9 cellular contexts compared by ENCODE assay signal in genomic region chr6:150813319-150813992, GRCh38. TPM values are rescaled to one million over a fixed set of nuclear protein-coding genes. Genes with fewer than 3 reads are reported as not detected.
A peak's percentile ranks its signal among the peaks of the same experiment; 100 is the strongest.
DNase-seq lines count a peak whose midpoint lies in the region; ATAC-seq and TF ChIP-seq lines count a peak whose summit lies in the region.
"Had no signal": no experiment of that assay in that cellular context is flagged by ENCODE, and none has a peak within 500 bp of the region (broad histone marks: within the 10 kb centered on the region; RNA-seq: fewer than 3 reads in every experiment).

No MANE protein-coding gene starts in this region.

- intact Hi-C loops in testis (cut with DNase I; ENCODE audit: low total_unique reads) = loop anchor here (5.0 kb wide), 1 partner anchor 396 kb away; no protein-coding TSS in a partner anchor

- H3K9me3 ChIP-seq in RWPE2 (ENCODE audit: severe bottlenecking) = no peaks in the 10 kb centered on the region
- no peaks in the 10 kb centered on the region for H3K9me3 ChIP-seq in testis

- no peak for TF ChIP-seq POLR2A in testis (IDR thresholded peaks at IDR 0.05)

- H3K36me3 ChIP-seq in RWPE2 (ENCODE audit: low read depth) (no peaks in the 10 kb centered on the region), testis (ENCODE audit: low read depth, missing control alignments) (no peaks in the 10 kb centered on the region)

- no peak overlapping the region for H3K4me3 ChIP-seq in RWPE2 (ENCODE audit: severe bottlenecking)
- no peak overlapping the region for H3K4me3 ChIP-seq in testis
- H3K4me3 ChIP-seq: SK-N-MC had no signal

- TF ChIP-seq CTCF in RWPE2 (IDR thresholded peaks at IDR 0.05; ENCODE audit: poor library complexity, severe bottlenecking) (no peak), testis (IDR thresholded peaks at IDR 0.05) (no peak)

- WGBS in testis, 2 donors = 48 to 68% methylated on average over 9 of the region's 9 CpGs

- H3K4me1 ChIP-seq in RWPE2 (ENCODE audit: insufficient read depth, poor library complexity, severe bottlenecking) (peaks cover 18% of the 10 kb centered on the region), testis (peaks cover 9% of the 10 kb centered on the region)

- H3K27ac ChIP-seq in RWPE2 (ENCODE audit: poor library complexity, severe bottlenecking) (peak overlapping the region; percentile 50), testis (peak overlapping the region in 1 of 2 donors; percentile 1)
- H3K27ac ChIP-seq: SK-N-MC had no signal

- ATAC-seq in GM18519 (IDR thresholded peaks at IDR 0.05; ENCODE audit: low FRiP score, unreplicated experiment) (peak; percentile 37), HG02610 (IDR thresholded peaks at IDR 0.05; ENCODE audit: unreplicated experiment) (peak; percentile 76), RWPE2 (ENCODE audit: low read depth) (no peak; the same call in 1 of the 3 replicates), esophagus mucosa (peak; percentile 93)

- H3K27me3 ChIP-seq in RWPE2 (ENCODE audit: insufficient read depth, poor library complexity, severe bottlenecking) = no peaks in the 10 kb centered on the region
- H3K27me3 ChIP-seq in testis = no peaks in the 10 kb centered on the region

- no peak for DNase-seq in RWPE2 (ENCODE audit: low spot score)
- peak; percentile 42 to 51 for DNase-seq in stimulated activated CD4-positive, alpha-beta T cell treated with anti-CD3 and anti-CD28 coated beads, Interleukin-2, amount 100 ng/mL, for 24 hours
- DNase-seq in NAMALWA (ENCODE audit: low spot score) = no peak
- DNase-seq in testis = no peak
- DNase-seq in NCI-H2196 (lab: John Stamatoyannopoulos, UW; ENCODE audit: unreplicated experiment) = no peak

RNA-seq across cellular contexts. Expression of gene MTHFD1L, which starts 52.0 kb away (rescaled TPM):
- 20.3 TPM for total RNA-seq in esophagus mucosa
- total RNA-seq in testis = 10 to 100 TPM; 29.5 to 35.3 TPM
- polyA plus RNA-seq in testis (ENCODE audit: insufficient read depth, low read depth, low replicate concordance) = 23.4 TPM

Comparison
In these comparisons a context has a peak if more than half of its experiments do, and no peak if none do; other contexts are left out.
1. DNase-seq: peak in stimulated activated CD4-positive, alpha-beta T cell treated with anti-CD3 and anti-CD28 coated beads, Interleukin-2, amount 100 ng/mL, for 24 hours (2 of 2); none in RWPE2 (single experiment), NAMALWA (single experiment), testis (single experiment) and NCI-H2196 (single experiment).